1 cellular context compared by ENCODE assay signal in the genomic region with DNA sequence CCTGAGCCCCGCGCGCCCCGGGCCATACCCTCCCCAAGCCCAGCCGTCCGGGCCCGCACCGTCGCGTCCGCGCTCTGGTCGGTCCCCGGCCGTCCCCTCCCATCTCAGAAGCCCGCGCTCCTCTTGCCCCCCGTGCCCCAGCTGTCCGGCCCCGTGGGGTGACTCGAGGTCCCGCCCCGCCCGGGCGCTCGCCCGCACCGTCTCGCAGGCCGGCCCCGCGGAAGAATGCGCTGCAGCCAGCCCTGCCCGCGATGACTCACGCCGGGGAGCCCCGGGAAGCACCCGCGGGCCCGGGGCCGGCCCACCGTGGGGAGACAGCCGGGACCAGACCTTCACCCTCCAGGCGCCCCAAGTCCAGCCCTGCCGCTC.
TF ChIP-seq lines count a peak whose summit lies in the region.

No MANE protein-coding gene starts in this region.

TF ChIP-seq in HEK293, 187 proteins besides CTCF, POLR2A, EP300 and RAD21 (continued from another document):
- no peak for TF ChIP-seq SP3 (tag by site-specific recombination; IDR thresholded peaks at IDR 0.05)
- TF ChIP-seq YY2 (tag by site-specific recombination; IDR thresholded peaks at IDR 0.05), result no peak
- no peak for TF ChIP-seq ZNF184 (tag by site-specific recombination; IDR thresholded peaks at IDR 0.05)
- TF ChIP-seq TCF7L2 (IDR thresholded peaks at IDR 0.05; ENCODE audit: borderline replicate concordance, low read depth, low read length), result no peak
- 0 out of 2 replicates have a peak, but pooled peaks have one; percentile 4 for TF ChIP-seq SP2 (tag by site-specific recombination; IDR thresholded peaks at IDR 0.05)
- TF ChIP-seq ZNF610 (tag by site-specific recombination; IDR thresholded peaks at IDR 0.05; ENCODE audit: borderline replicate concordance), result no peak
- TF ChIP-seq GLIS1 (tag by site-specific recombination; IDR thresholded peaks at IDR 0.05), result peak; percentile 52; the same call in 1 of the 2 replicates
